ENCODE assay signal across 1 cellular context in the genomic region with DNA sequence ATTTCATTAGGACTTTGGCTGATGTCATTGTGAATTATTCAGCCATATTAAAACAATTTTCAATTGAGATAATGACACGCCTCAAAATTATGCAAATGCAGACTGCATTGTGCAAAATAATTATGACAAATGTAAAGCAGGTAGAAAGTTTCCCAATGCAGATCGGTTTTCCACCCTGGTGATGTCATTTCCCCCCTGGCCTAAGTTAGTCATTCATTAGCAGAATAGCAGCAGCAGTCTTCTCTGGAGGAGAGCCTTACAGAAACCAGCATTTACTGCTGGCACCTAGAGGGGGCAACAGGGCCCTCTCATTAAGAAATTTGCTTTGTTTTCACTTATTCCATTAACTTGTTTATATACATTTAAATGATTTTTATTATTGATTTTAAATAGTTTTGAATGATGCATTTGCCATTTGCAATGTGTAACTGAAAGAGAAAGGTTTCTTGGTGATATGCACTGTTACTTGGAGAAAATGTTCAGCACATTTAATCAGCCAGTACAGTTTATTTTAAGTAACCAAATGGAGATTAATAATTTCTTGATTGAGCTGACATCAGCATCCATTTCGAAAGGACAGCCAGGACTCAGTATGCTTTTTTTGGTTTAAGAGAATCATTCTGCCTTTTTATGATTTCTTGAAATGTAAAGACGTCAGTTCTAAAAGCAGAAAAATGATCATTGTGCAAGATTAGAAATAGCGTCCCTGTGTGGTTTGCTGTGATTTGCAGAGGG.
TF ChIP-seq lines count a peak whose summit lies in the region.

No MANE protein-coding gene starts in this region.

TF ChIP-seq in GM23338, 12 proteins besides CTCF, POLR2A, EP300 and RAD21 (continued from another document):
- no peak for TF ChIP-seq ZNF462 (CRISPR knock-in tag; IDR thresholded peaks at IDR 0.05)
- TF ChIP-seq ZNF114 (CRISPR knock-in tag; IDR thresholded peaks at IDR 0.05), result no peak
- TF ChIP-seq EZH2 (IDR thresholded peaks at IDR 0.05; ENCODE audit: low read depth, unreplicated experiment), result no peak
- TF ChIP-seq EZH2phosphoT487 (IDR thresholded peaks at IDR 0.05; ENCODE audit: unreplicated experiment), result no peak
- TF ChIP-seq POLR2AphosphoS5 (IDR thresholded peaks at IDR 0.05; ENCODE audit: low read depth), result no peak
